Comparison of ENCODE assay signal across 11 cellular contexts in genomic region chr1:23593042-23593521, GRCh38. TPM values are rescaled to one million over a fixed set of nuclear protein-coding genes. Genes with fewer than 3 reads are reported as not detected.
DNase-seq lines count a peak whose midpoint lies in the region; ATAC-seq and TF ChIP-seq lines count a peak whose summit lies in the region.
"Had no signal": no experiment of that assay in that cellular context is flagged by ENCODE, and none has a peak within 500 bp of the region (broad histone marks: within the 10 kb centered on the region; RNA-seq: fewer than 3 reads in every experiment).

No MANE protein-coding gene starts in this region.

- H3K36me3 Mint-ChIP-seq in activated T-helper 1 cell treated with anti-CD3 and anti-CD28 coated beads, Interleukin-12 subunit alpha, Interleukin-12 subunit beta, Interleukin-2, Interleukin-4 antibody, amounts not matched to agents 30 ng/mL and 10 ng/mL and 1 ng/mL, durations not matched to agents 14 hours and 24 hours and 36 hours (ENCODE audit: low read depth) = no peaks in the 10 kb centered on the region
- no peaks in the 10 kb centered on the region for H3K36me3 Mint-ChIP-seq in naive thymus-derived CD4-positive, alpha-beta T cell
- H3K36me3 Mint-ChIP-seq: natural killer cell had no signal

- H3K4me1 ChIP-seq in HUES48 (ENCODE audit: control insufficient read depth, insufficient read depth, low read length) (peaks cover 23% of the 10 kb centered on the region), osteoblast (ENCODE audit: insufficient read depth, low read length) (peaks cover 4% of the 10 kb centered on the region)
- peaks cover 46 to 61% of the 10 kb centered on the region in 2 donors for H3K4me1 ChIP-seq in naive thymus-derived CD4-positive, alpha-beta T cell (ENCODE audit: control insufficient read depth in 2 of 2, insufficient read depth in 2 of 2, low read length in 2 of 2)

- TF ChIP-seq CTCF in osteoblast (IDR thresholded peaks at IDR 0.05; ENCODE audit: extremely low read depth, low read depth, low read length) = no peak

- H2AFZ ChIP-seq in osteoblast (ENCODE audit: low read length) = no peak overlapping the region

- POLR2A ChIA-PET in naive thymus-derived CD4-positive, alpha-beta T cell (lab: Charles Lee) = interaction anchor here (7.6 to 57.7 kb wide), 3 partner anchors 5 to 26 kb away, joined by 55 to 1267 read pairs (median 1267); partner anchors contain the start of gene ID3

- no peak overlapping the region for H3K4me2 ChIP-seq in osteoblast (ENCODE audit: insufficient read depth, low read length)

- no peak for ATAC-seq in naive thymus-derived CD4-positive, alpha-beta T cell
- no peak for ATAC-seq in left cardiac atrium
- ATAC-seq: heart left ventricle, natural killer cell had no signal

- H3K79me2 ChIP-seq in osteoblast (ENCODE audit: insufficient read depth, low read length) = no peaks in the 10 kb centered on the region

- DNase-seq in COLO668 (lab: John Stamatoyannopoulos, UW; ENCODE audit: unreplicated experiment) (peak; percentile 61), mesenteric fat pad (ENCODE audit: low spot score) (no peak), left cardiac atrium (no peak), OCI-M1 (lab: John Stamatoyannopoulos, UW) (no peak), osteoblast (ENCODE audit: insufficient read length, low spot score, missing footprints) (no peak)
- no peak for DNase-seq in activated T-helper 1 cell treated with anti-CD3 and anti-CD28 coated beads, Interleukin-12 subunit alpha, Interleukin-12 subunit beta, Interleukin-2, Interleukin-4 antibody, amounts not matched to agents 30 ng/mL and 10 ng/mL and 1 ng/mL, durations not matched to agents 14 hours and 24 hours and 36 hours (ENCODE audit: low spot score)
- no peak for DNase-seq in naive thymus-derived CD4-positive, alpha-beta T cell
- DNase-seq: heart left ventricle, natural killer cell, uterus had no signal

- H3K36me3 ChIP-seq in HUES48 (ENCODE audit: control insufficient read depth, insufficient read depth, low read length) (no peaks in the 10 kb centered on the region), osteoblast (ENCODE audit: insufficient read depth, low read length) (no peaks in the 10 kb centered on the region)
- H3K36me3 ChIP-seq in naive thymus-derived CD4-positive, alpha-beta T cell (ENCODE audit: control insufficient read depth in 2 of 3, insufficient read depth in 3 of 3, low read length in 3 of 3) = no peaks in the 10 kb centered on the region
- H3K36me3 ChIP-seq: heart left ventricle, uterus had no signal

- H3K4me1 Mint-ChIP-seq in activated T-helper 1 cell treated with anti-CD3 and anti-CD28 coated beads, Interleukin-12 subunit alpha, Interleukin-12 subunit beta, Interleukin-2, Interleukin-4 antibody, amounts not matched to agents 30 ng/mL and 10 ng/mL and 1 ng/mL, durations not matched to agents 14 hours and 24 hours and 36 hours (ENCODE audit: low read depth) = peaks cover 58% of the 10 kb centered on the region
- H3K4me1 Mint-ChIP-seq in naive thymus-derived CD4-positive, alpha-beta T cell = peaks cover 50 to 93% (median 77%) of the 10 kb centered on the region in 7 donors

- H3K4me3 ChIP-seq in HUES48 (ENCODE audit: low read depth, low read length) = no peak overlapping the region
- no peak overlapping the region for H3K4me3 ChIP-seq in naive thymus-derived CD4-positive, alpha-beta T cell (ENCODE audit: low read length)
- H3K4me3 ChIP-seq in osteoblast (ENCODE audit: insufficient read depth, low read length) = no peak overlapping the region
- H3K4me3 ChIP-seq: heart left ventricle, uterus had no signal

- H4K20me1 ChIP-seq in osteoblast (ENCODE audit: insufficient read depth, low read length) = no peaks in the 10 kb centered on the region

- no peak overlapping the region for H3K9ac ChIP-seq in HUES48 (ENCODE audit: low read depth, low read length)

- CTCF ChIA-PET in naive thymus-derived CD4-positive, alpha-beta T cell (lab: Charles Lee) = interaction anchor here (0.5 to 1.9 kb wide), 4 partner anchors 8 to 55 kb away, joined by 3 to 4 read pairs (median 3); no protein-coding TSS in a partner anchor

- no peak overlapping the region for H3K4me3 Mint-ChIP-seq in activated T-helper 1 cell treated with anti-CD3 and anti-CD28 coated beads, Interleukin-12 subunit alpha, Interleukin-12 subunit beta, Interleukin-2, Interleukin-4 antibody, amounts not matched to agents 30 ng/mL and 10 ng/mL and 1 ng/mL, durations not matched to agents 14 hours and 24 hours and 36 hours
- H3K4me3 Mint-ChIP-seq in naive thymus-derived CD4-positive, alpha-beta T cell = peak overlapping the region in 4 of 10 donors; percentile 4 to 34 (median 8)

- H3K9me3 ChIP-seq in HUES48 (ENCODE audit: control insufficient read depth, insufficient read depth, low read length) (no peaks in the 10 kb centered on the region), osteoblast (ENCODE audit: low read depth, low read length) (no peaks in the 10 kb centered on the region)
- H3K9me3 ChIP-seq in naive thymus-derived CD4-positive, alpha-beta T cell (ENCODE audit: control insufficient read depth in 2 of 3, low read length in 3 of 3) = no peaks in the 10 kb centered on the region
- H3K9me3 ChIP-seq: heart left ventricle, uterus had no signal

- intact Hi-C loops in activated T-helper 1 cell treated with anti-CD3 and anti-CD28 coated beads, Interleukin-12 subunit alpha, Interleukin-12 subunit beta, Interleukin-2, Interleukin-4 antibody, amounts not matched to agents 30 ng/mL and 10 ng/mL and 1 ng/mL, durations not matched to agents 14 hours and 24 hours and 36 hours (cut with micrococcal nuclease) = loop anchor here (5.0 kb wide), 1 partner anchor 44 kb away; no protein-coding TSS in a partner anchor
- intact Hi-C loops in naive thymus-derived CD4-positive, alpha-beta T cell (cut with micrococcal nuclease) = loop anchor here in 1 of 2 donors (2.0 to 5.0 kb wide), 2 partner anchors 36 to 48 kb away; partner anchors contain the start of gene ID3
- intact Hi-C loops in left cardiac atrium (cut with DNase I) = no loop called here

- H3K27me3 ChIP-seq in HUES48 (ENCODE audit: control insufficient read depth, insufficient read depth, low read length) = no peaks in the 10 kb centered on the region
- no peaks in the 10 kb centered on the region for H3K27me3 ChIP-seq in naive thymus-derived CD4-positive, alpha-beta T cell (ENCODE audit: control insufficient read depth in 2 of 2, insufficient read depth in 2 of 2, low read length in 2 of 2)
- no peaks in the 10 kb centered on the region for H3K27me3 ChIP-seq in osteoblast (ENCODE audit: insufficient read depth, low read length)
- H3K27me3 ChIP-seq: heart left ventricle, uterus had no signal

- no peaks in the 10 kb centered on the region for H3K27me3 Mint-ChIP-seq in activated T-helper 1 cell treated with anti-CD3 and anti-CD28 coated beads, Interleukin-12 subunit alpha, Interleukin-12 subunit beta, Interleukin-2, Interleukin-4 antibody, amounts not matched to agents 30 ng/mL and 10 ng/mL and 1 ng/mL, durations not matched to agents 14 hours and 24 hours and 36 hours (ENCODE audit: insufficient read depth)
- no peaks in the 10 kb centered on the region for H3K27me3 Mint-ChIP-seq in naive thymus-derived CD4-positive, alpha-beta T cell

- H3K9me3 Mint-ChIP-seq in activated T-helper 1 cell treated with anti-CD3 and anti-CD28 coated beads, Interleukin-12 subunit alpha, Interleukin-12 subunit beta, Interleukin-2, Interleukin-4 antibody, amounts not matched to agents 30 ng/mL and 10 ng/mL and 1 ng/mL, durations not matched to agents 14 hours and 24 hours and 36 hours = no peaks in the 10 kb centered on the region
- peaks cover 0 to 2% (median 0%) of the 10 kb centered on the region in 11 donors for H3K9me3 Mint-ChIP-seq in naive thymus-derived CD4-positive, alpha-beta T cell
- H3K9me3 Mint-ChIP-seq: natural killer cell had no signal

- peak overlapping the region; percentile 19 for H3K27ac Mint-ChIP-seq in activated T-helper 1 cell treated with anti-CD3 and anti-CD28 coated beads, Interleukin-12 subunit alpha, Interleukin-12 subunit beta, Interleukin-2, Interleukin-4 antibody, amounts not matched to agents 30 ng/mL and 10 ng/mL and 1 ng/mL, durations not matched to agents 14 hours and 24 hours and 36 hours
- H3K27ac Mint-ChIP-seq in naive thymus-derived CD4-positive, alpha-beta T cell = peak overlapping the region in 8 of 9 donors; percentile 12 to 84 (median 48)

- peak overlapping the region; percentile 10 for H3K27ac ChIP-seq in HUES48 (ENCODE audit: low read depth, low read length)
- no peak overlapping the region for H3K27ac ChIP-seq in naive thymus-derived CD4-positive, alpha-beta T cell (ENCODE audit: low read depth, low read length)
- H3K27ac ChIP-seq in osteoblast (ENCODE audit: low read depth, low read length) = no peak overlapping the region
- H3K27ac ChIP-seq: uterus had no signal

RNA-seq across cellular contexts. Expression of gene ID3, which starts 33.8 kb away (rescaled TPM):
- total RNA-seq in activated T-helper 1 cell treated with anti-CD3 and anti-CD28 coated beads, Interleukin-12 subunit alpha, Interleukin-12 subunit beta, Interleukin-2, Interleukin-4 antibody, amounts not matched to agents 30 ng/mL and 10 ng/mL and 1 ng/mL, durations not matched to agents 14 hours and 24 hours and 36 hours = 20.8 and 22.9 TPM in 2 replicates
- 10 to 100 TPM; 14.8 to 89.4 (median 34.1) TPM for total RNA-seq in naive thymus-derived CD4-positive, alpha-beta T cell
- 10 to 100 TPM; 13.0 to 28.3 TPM for polyA plus RNA-seq in naive thymus-derived CD4-positive, alpha-beta T cell
- 168 TPM for total RNA-seq in mesenteric fat pad
- total RNA-seq in left cardiac atrium = 100 to 1,000 TPM; 119 to 172 TPM
- 177 and 240 TPM in 2 replicates for total RNA-seq in osteoblast
